ENCODE assay signal across 3 cellular contexts in genomic region chr22:41976070-41976901, GRCh38.
TF ChIP-seq lines count a peak whose summit lies in the region.

No MANE protein-coding gene starts in this region.

TF ChIP-seq in SK-N-SH, 30 proteins besides CTCF, POLR2A, EP300 and RAD21:
- TF ChIP-seq USF1 (IDR thresholded peaks at IDR 0.05; ENCODE audit: borderline replicate concordance, low read depth) (peak; percentile 48; the same call in 1 of the 2 replicates), RFX5 (IDR thresholded peaks at IDR 0.05; ENCODE audit: low read length) (no peak), SIN3A (IDR thresholded peaks at IDR 0.05; ENCODE audit: borderline replicate concordance, low read depth, low read length) (no peak), FOXM1 (IDR thresholded peaks at IDR 0.05; ENCODE audit: low read depth) (no peak), TEAD4 (IDR thresholded peaks at IDR 0.05; ENCODE audit: borderline replicate concordance, insufficient read depth) (no peak), TAF1 (IDR thresholded peaks at IDR 0.05; ENCODE audit: borderline replicate concordance, low read depth, low read length) (no peak)

TF ChIP-seq in SK-N-SH treated with all-trans-retinoic acid at 6 μM for 48 hours, 23 proteins besides CTCF, POLR2A, EP300 and RAD21:
- TF ChIP-seq ZNF8 (CRISPR knock-in tag; IDR thresholded peaks at IDR 0.05), result no peak
- TF ChIP-seq CSRNP3 (CRISPR knock-in tag; IDR thresholded peaks at IDR 0.05), result no peak

TF ChIP-seq in K562, 482 proteins besides CTCF, POLR2A, EP300 and RAD21:
- TF ChIP-seq, protein P1, sequence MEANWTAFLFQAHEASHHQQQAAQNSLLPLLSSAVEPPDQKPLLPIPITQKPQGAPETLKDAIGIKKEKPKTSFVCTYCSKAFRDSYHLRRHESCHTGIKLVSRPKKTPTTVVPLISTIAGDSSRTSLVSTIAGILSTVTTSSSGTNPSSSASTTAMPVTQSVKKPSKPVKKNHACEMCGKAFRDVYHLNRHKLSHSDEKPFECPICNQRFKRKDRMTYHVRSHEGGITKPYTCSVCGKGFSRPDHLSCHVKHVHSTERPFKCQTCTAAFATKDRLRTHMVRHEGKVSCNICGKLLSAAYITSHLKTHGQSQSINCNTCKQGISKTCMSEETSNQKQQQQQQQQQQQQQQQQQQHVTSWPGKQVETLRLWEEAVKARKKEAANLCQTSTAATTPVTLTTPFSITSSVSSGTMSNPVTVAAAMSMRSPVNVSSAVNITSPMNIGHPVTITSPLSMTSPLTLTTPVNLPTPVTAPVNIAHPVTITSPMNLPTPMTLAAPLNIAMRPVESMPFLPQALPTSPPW (CRISPR knock-in tag; IDR thresholded peaks at IDR 0.05), result peak; percentile 23; the same call in 1 of the 2 replicates
- no peak for TF ChIP-seq GTF2F1 (IDR thresholded peaks at IDR 0.05; ENCODE audit: low read depth, low read length)
- TF ChIP-seq, protein P2, sequence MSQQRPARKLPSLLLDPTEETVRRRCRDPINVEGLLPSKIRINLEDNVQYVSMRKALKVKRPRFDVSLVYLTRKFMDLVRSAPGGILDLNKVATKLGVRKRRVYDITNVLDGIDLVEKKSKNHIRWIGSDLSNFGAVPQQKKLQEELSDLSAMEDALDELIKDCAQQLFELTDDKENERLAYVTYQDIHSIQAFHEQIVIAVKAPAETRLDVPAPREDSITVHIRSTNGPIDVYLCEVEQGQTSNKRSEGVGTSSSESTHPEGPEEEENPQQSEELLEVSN (IDR thresholded peaks at IDR 0.05; ENCODE audit: borderline replicate concordance in 1 of 2, extremely low read depth in 1 of 2, insufficient read depth in 1 of 2, insufficient read length in 1 of 2, low read depth in 1 of 2, low read length in 1 of 2, poor library complexity in 1 of 2, severe bottlenecking in 1 of 2), result peak in 1 of 2 experiments; percentile 23
